ENCODE assay signal across 40 cellular contexts in genomic region chr2:43838560-43839267, GRCh38. TPM values are rescaled to one million over a fixed set of nuclear protein-coding genes. Genes with fewer than 3 reads are reported as not detected.
DNase-seq lines count a peak whose midpoint lies in the region; ATAC-seq, FAIRE-seq and TF ChIP-seq lines count a peak whose summit lies in the region.
"Had no signal": no experiment of that assay in that cellular context is flagged by ENCODE, and none has a peak within 500 bp of the region (broad histone marks: within the 10 kb centered on the region; RNA-seq: fewer than 3 reads in every experiment).

ABCG5 (minus strand) TSS chr2:43838839; CDS start chr2:43838679, 160 bp downstream.
ABCG8 (plus strand) TSS chr2:43838971; CDS start chr2:43839054, 83 bp downstream.

- TF ChIP-seq RAD21 in K562 (CRISPR knock-in tag; conservative IDR thresholded peaks at IDR 0.05 in 1 of 2, IDR thresholded peaks at IDR 0.05 in 1 of 2) = no peak

- no peak for TF ChIP-seq CTCF in activated CD8-positive, alpha-beta T cell treated with anti-CD3 and anti-CD28 coated beads for 36 hours (IDR thresholded peaks at IDR 0.05)
- TF ChIP-seq CTCF in K562 (IDR thresholded peaks at IDR 0.05 in 2 of 3, conservative IDR thresholded peaks at IDR 0.05 in 1 of 3; ENCODE audit: insufficient read depth in 2 of 3, low read depth in 1 of 3, low read length in 3 of 3) (no peak), right lobe of liver (IDR thresholded peaks at IDR 0.05) (no peak), upper lobe of right lung (IDR thresholded peaks at IDR 0.05) (no peak), tibial artery (IDR thresholded peaks at IDR 0.05) (no peak)

- intact Hi-C loops in activated CD8-positive, alpha-beta T cell treated with anti-CD3 and anti-CD28 coated beads for 36 hours (cut with micrococcal nuclease) = no loop called here
- intact Hi-C loops in K562 (cut with micrococcal nuclease) = no loop called here
- intact Hi-C loops in right lobe of liver (cut with DNase I) = no loop called here
- intact Hi-C loops in upper lobe of right lung (cut with DNase I) = no loop called here
- intact Hi-C loops in tibial artery (cut with DNase I; ENCODE audit: low total_unique reads) = no loop called here

- peak; percentile 11 for DNase-seq in activated CD8-positive, alpha-beta T cell treated with anti-CD3 and anti-CD28 coated beads, Interleukin-2, amount 10 ng/mL, durations not matched to agents 7 days and 5 days
- no peak for DNase-seq in activated CD8-positive, alpha-beta T cell treated with anti-CD3 and anti-CD28 coated beads for 36 hours
- DNase-seq in K562 (ENCODE audit: extremely low read depth in 1 of 4, low spot score in 3 of 4) (no peak), right lobe of liver (peak; percentile 80 to 96 (median 93)), upper lobe of right lung (no peak), tibial artery (no peak), GM23248 (no peak), NCI-H345 treated with DMSO at 0.1 percent for 48 hours (lab: John Stamatoyannopoulos, UW; ENCODE audit: unreplicated experiment) (no peak)
- DNase-seq: 8988T; activated CD4-positive, alpha-beta memory T cell treated with anti-CD3 and anti-CD28 coated beads, Interleukin-2, amount 10 ng/mL, durations not matched to agents 7 days and 5 days; activated CD4-positive, CD25-positive, alpha-beta regulatory T cell treated with anti-CD3 and anti-CD28 coated beads, Interleukin-2, amount 50 U/mL, for 72 hours; activated T-cell treated with anti-CD3 and anti-CD28 coated beads for 4 hours; Calu3; DMS79; GDM1; GOT3; left colon; mesendoderm; MG63; NCI-H1105 treated with DMSO at 0.1 percent for 48 hours; NCI-H2029 treated with DMSO at 0.1 percent for 48 hours; NCI-H526; nucleus accumbens; stimulated activated CD4-positive, alpha-beta T cell treated with anti-CD3 and anti-CD28 coated beads, Interleukin-12 subunit alpha, Interleukin-12 subunit beta, amount 100 ng/mL, for 4 hours; stimulated activated CD4-positive, alpha-beta T cell treated with anti-CD3 and anti-CD28 coated beads, Interleukin-2, amount 100 ng/mL, for 48 hours; transverse colon had no signal

- H4K20me1 ChIP-seq in K562 (replicated peaks; ENCODE audit: control insufficient read depth, insufficient read depth, low read length) (no peaks in the 10 kb centered on the region), GM23248 (ENCODE audit: insufficient read depth) (no peaks in the 10 kb centered on the region)

- no peak within 1 kb of the TSS for H3K4me3 Mint-ChIP-seq in activated CD8-positive, alpha-beta T cell treated with anti-CD3 and anti-CD28 coated beads, Interleukin-2, amount 10 ng/mL, durations not matched to agents 7 days and 5 days
- H3K4me3 Mint-ChIP-seq in activated CD8-positive, alpha-beta T cell treated with anti-CD3 and anti-CD28 coated beads for 36 hours = no peak within 1 kb of the TSS
- H3K4me3 Mint-ChIP-seq: activated CD4-positive, alpha-beta memory T cell treated with anti-CD3 and anti-CD28 coated beads, Interleukin-2, amount 10 ng/mL, durations not matched to agents 7 days and 5 days; activated naive CD8-positive, alpha-beta T cell; CD14-positive monocyte; T-helper 1 cell treated with Interleukin-12 subunit alpha and Interleukin-12 subunit beta and Interleukin-4 antibody, amounts not matched to agents 30 μg/mL and 1 μg/mL, for 36 hours had no signal

- H3K36me3 Mint-ChIP-seq in activated CD8-positive, alpha-beta T cell treated with anti-CD3 and anti-CD28 coated beads, Interleukin-2, amount 10 ng/mL, durations not matched to agents 7 days and 5 days (ENCODE audit: low read depth) = no peaks in the 10 kb centered on the region
- no peaks in the 10 kb centered on the region for H3K36me3 Mint-ChIP-seq in activated CD8-positive, alpha-beta T cell treated with anti-CD3 and anti-CD28 coated beads for 36 hours (ENCODE audit: low read depth)
- H3K36me3 Mint-ChIP-seq: activated naive CD8-positive, alpha-beta T cell; CD14-positive monocyte had no signal

- no peak for FAIRE-seq in K562 (lab: Jason Lieb, UNC)
- FAIRE-seq: endothelial cell of umbilical vein, HTR-8/SVneo had no signal

- no peaks in the 10 kb centered on the region for H3K9me1 ChIP-seq in K562 (ENCODE audit: control insufficient read depth, insufficient read depth, low read length)

- WGBS in K562 (ENCODE audit: insufficient coverage, low coverage, missing lambda C conversion rate) = 22% methylated on average over 20 of the region's 20 CpGs
- 43% methylated on average over 4 of the region's 20 CpGs for WGBS in right lobe of liver (ENCODE audit: insufficient coverage, low coverage, low lambda C conversion rate, missing lambda C conversion rate)
- WGBS in GM23248 (ENCODE audit: low coverage in 1 of 2, low lambda C conversion rate in 2 of 2, missing lambda C conversion rate in 2 of 2), 2 experiments = 71 to 74% methylated on average over 18 to 20 of the region's 20 CpGs

- peak within 1 kb of the TSS in 1 of 2 experiments; percentile 33; a peak in 1 of 4 replicates for H3K9ac ChIP-seq in K562 (ENCODE audit: insufficient read depth in 1 of 2, low read depth in 2 of 2, low read length in 2 of 2)
- H3K9ac ChIP-seq in GM23248 = no peak within 1 kb of the TSS
- H3K9ac ChIP-seq: KMS-11 had no signal

- TF ChIP-seq POLR2A in K562 (conservative IDR thresholded peaks at IDR 0.05) (no peak), right lobe of liver (IDR thresholded peaks at IDR 0.05) (peak; percentile 56)

- peaks cover 13% of the 10 kb centered on the region for H3K27me3 Mint-ChIP-seq in activated CD8-positive, alpha-beta T cell treated with anti-CD3 and anti-CD28 coated beads, Interleukin-2, amount 10 ng/mL, durations not matched to agents 7 days and 5 days (ENCODE audit: low read depth)
- H3K27me3 Mint-ChIP-seq in activated CD8-positive, alpha-beta T cell treated with anti-CD3 and anti-CD28 coated beads for 36 hours = no peaks in the 10 kb centered on the region
- H3K27me3 Mint-ChIP-seq: activated naive CD8-positive, alpha-beta T cell had no signal

- H3K4me1 ChIP-seq in K562 (replicated peaks in 1 of 2; ENCODE audit: control insufficient read depth in 2 of 2, insufficient read depth in 2 of 2, low read length in 2 of 2) = peaks cover 2 to 10% of the 10 kb centered on the region in 2 experiments; a peak in 3 of 5 replicates
- H3K4me1 ChIP-seq in right lobe of liver = peaks cover 0 to 32% (median 7%) of the 10 kb centered on the region in 4 donors
- no peaks in the 10 kb centered on the region for H3K4me1 ChIP-seq in upper lobe of right lung
- H3K4me1 ChIP-seq in tibial artery = no peaks in the 10 kb centered on the region
- no peaks in the 10 kb centered on the region for H3K4me1 ChIP-seq in GM23248 (ENCODE audit: insufficient read depth)
- H3K4me1 ChIP-seq: breast epithelium, gastroesophageal sphincter, prostate gland, transverse colon had no signal

- H3K27me3 ChIP-seq in K562 (ENCODE audit: control insufficient read depth in 2 of 2, insufficient read depth in 2 of 2, low read length in 2 of 2) (peaks cover 36 to 54% of the 10 kb centered on the region in 2 experiments), right lobe of liver (no peaks in the 10 kb centered on the region), upper lobe of right lung (no peaks in the 10 kb centered on the region), tibial artery (peaks cover 0 to 8% of the 10 kb centered on the region in 2 donors), GM23248 (replicated peaks; ENCODE audit: insufficient read depth) (peaks cover 21% of the 10 kb centered on the region; the same call in 1 of the 2 replicates)
- H3K27me3 ChIP-seq: breast epithelium, gastroesophageal sphincter, MG63, transverse colon had no signal

- H3K27ac ChIP-seq in K562 (ENCODE audit: extremely low read depth, low read depth, low read length) = no peak within 1 kb of the TSS
- peak within 1 kb of the TSS; percentile 82 to 95 (median 92) for H3K27ac ChIP-seq in right lobe of liver
- no peak within 1 kb of the TSS for H3K27ac ChIP-seq in upper lobe of right lung
- H3K27ac ChIP-seq in tibial artery = no peak within 1 kb of the TSS
- H3K27ac ChIP-seq in GM23248 = no peak within 1 kb of the TSS
- H3K27ac ChIP-seq: breast epithelium, gastroesophageal sphincter, KMS-11, prostate gland, transverse colon had no signal

- no TSS peak for BruUV-seq in K562 (replicated peaks; lab: Mats Ljungman, UMichigan)

- H3K9me2 ChIP-seq in GM23248 (ENCODE audit: insufficient read depth) = no peaks in the 10 kb centered on the region

- POLR2A ChIA-PET in activated CD8-positive, alpha-beta T cell treated with anti-CD3 and anti-CD28 coated beads, Interleukin-2, amount 10 ng/mL, durations not matched to agents 7 days and 5 days (lab: Charles Lee) = no interaction called here
- POLR2A ChIA-PET in activated CD8-positive, alpha-beta T cell treated with anti-CD3 and anti-CD28 coated beads for 36 hours (lab: Charles Lee) = no interaction called here
- POLR2A ChIA-PET in K562 (lab: Yijun Ruan, JAX) = interaction anchor here (0.6 kb wide), 1 partner anchor 1028 kb away, joined by 5 read pairs; no protein-coding TSS in a partner anchor

- H3K4me2 ChIP-seq in K562 (ENCODE audit: insufficient read depth, low read length) (no peak within 1 kb of the TSS), GM23248 (ENCODE audit: unreplicated experiment) (no peak within 1 kb of the TSS)
- H3K4me2 ChIP-seq: KMS-11 had no signal

- no peak within 1 kb of the TSS for H3K4me3 ChIP-seq in K562
- H3K4me3 ChIP-seq in right lobe of liver = peak within 1 kb of the TSS; percentile 55 to 94 (median 91)
- H3K4me3 ChIP-seq in upper lobe of right lung = no peak within 1 kb of the TSS
- no peak within 1 kb of the TSS for H3K4me3 ChIP-seq in tibial artery
- no peak within 1 kb of the TSS for H3K4me3 ChIP-seq in GM23248
- H3K4me3 ChIP-seq: breast epithelium, gastroesophageal sphincter, MG63, prostate gland, transverse colon had no signal

- no peaks in the 10 kb centered on the region for H3K4me1 Mint-ChIP-seq in activated CD8-positive, alpha-beta T cell treated with anti-CD3 and anti-CD28 coated beads, Interleukin-2, amount 10 ng/mL, durations not matched to agents 7 days and 5 days (ENCODE audit: low read depth)
- no peaks in the 10 kb centered on the region for H3K4me1 Mint-ChIP-seq in activated CD8-positive, alpha-beta T cell treated with anti-CD3 and anti-CD28 coated beads for 36 hours (ENCODE audit: low read depth)
- H3K4me1 Mint-ChIP-seq: activated CD4-positive, alpha-beta memory T cell treated with anti-CD3 and anti-CD28 coated beads, Interleukin-2, amount 10 ng/mL, durations not matched to agents 7 days and 5 days; CD14-positive monocyte had no signal

- H2AFZ ChIP-seq in K562 (ENCODE audit: low read depth, low read length) (no peak within 1 kb of the TSS), GM23248 (no peak within 1 kb of the TSS)

- H3K36me3 ChIP-seq in K562 (ENCODE audit: control insufficient read depth, insufficient read depth, low read length) = no peaks in the 10 kb centered on the region
- H3K36me3 ChIP-seq in right lobe of liver = peaks cover 0 to 4% (median 0%) of the 10 kb centered on the region in 4 donors
- H3K36me3 ChIP-seq in upper lobe of right lung = no peaks in the 10 kb centered on the region
- H3K36me3 ChIP-seq in tibial artery = no peaks in the 10 kb centered on the region
- H3K36me3 ChIP-seq in GM23248 (ENCODE audit: low read depth) = no peaks in the 10 kb centered on the region
- H3K36me3 ChIP-seq: breast epithelium, gastroesophageal sphincter, MG63, prostate gland, transverse colon had no signal

- no peak within 1 kb of the TSS for H3K27ac Mint-ChIP-seq in activated CD8-positive, alpha-beta T cell treated with anti-CD3 and anti-CD28 coated beads, Interleukin-2, amount 10 ng/mL, durations not matched to agents 7 days and 5 days
- H3K27ac Mint-ChIP-seq in activated CD8-positive, alpha-beta T cell treated with anti-CD3 and anti-CD28 coated beads for 36 hours = no peak within 1 kb of the TSS
- H3K27ac Mint-ChIP-seq: activated CD4-positive, alpha-beta memory T cell treated with anti-CD3 and anti-CD28 coated beads, Interleukin-2, amount 10 ng/mL, durations not matched to agents 7 days and 5 days; activated naive CD8-positive, alpha-beta T cell; activated T-helper 2 cell treated with anti-CD3 and anti-CD28 coated beads, Interferon-gamma antibody, Interleukin-2, Interleukin-4, amounts not matched to agents 10 μg/mL and 5 μg/mL and 100 μg/mL, durations not matched to agents 14 hours and 24 hours and 36 hours; CD14-positive monocyte; T-helper 1 cell treated with Interleukin-12 subunit alpha and Interleukin-12 subunit beta and Interleukin-4 antibody, amounts not matched to agents 30 μg/mL and 1 μg/mL, for 36 hours had no signal

- CTCF ChIA-PET in activated CD8-positive, alpha-beta T cell treated with anti-CD3 and anti-CD28 coated beads, Interleukin-2, amount 10 ng/mL, durations not matched to agents 7 days and 5 days (lab: Charles Lee) = no interaction called here
- CTCF ChIA-PET in activated CD8-positive, alpha-beta T cell treated with anti-CD3 and anti-CD28 coated beads for 36 hours (lab: Charles Lee) = no interaction called here
- CTCF ChIA-PET in K562 (lab: Yijun Ruan, JAX; ENCODE audit: low intra/inter-chr PET ratio) = no interaction called here

- H3K79me2 ChIP-seq in K562 (ENCODE audit: control insufficient read depth, insufficient read depth, low read length) = no peaks in the 10 kb centered on the region
- H3K79me2 ChIP-seq in GM23248 (ENCODE audit: insufficient read depth) = no peaks in the 10 kb centered on the region

- in situ Hi-C loops in K562 (cut with MboI) = no loop called here
- in situ Hi-C loops in GM23248 (cut with MboI) = no loop called here

- TF ChIP-seq EP300 in K562 (IDR thresholded peaks at IDR 0.05; ENCODE audit: low read length) = no peak

- no peaks in the 10 kb centered on the region for H3F3A ChIP-seq in GM23248 (ENCODE audit: insufficient read depth)

- no peak for ATAC-seq in activated CD8-positive, alpha-beta T cell treated with anti-CD3 and anti-CD28 coated beads, Interleukin-2, amount 10 ng/mL, durations not matched to agents 7 days and 5 days
- ATAC-seq in activated CD8-positive, alpha-beta T cell treated with anti-CD3 and anti-CD28 coated beads for 36 hours = no peak
- ATAC-seq in K562 (peak; percentile 35), right lobe of liver (peak; percentile 58 to 82 (median 75)), upper lobe of right lung (peak; percentile 22)
- ATAC-seq: gastroesophageal sphincter, left colon, sciatic nerve, SK-N-SH treated with all-trans-retinoic acid at 6 μM for 48 hours had no signal

- H3K9me3 ChIP-seq in K562 (replicated peaks; ENCODE audit: control insufficient read depth, insufficient read depth, low read depth, low read length) = no peaks in the 10 kb centered on the region
- no peaks in the 10 kb centered on the region for H3K9me3 ChIP-seq in right lobe of liver
- no peaks in the 10 kb centered on the region for H3K9me3 ChIP-seq in upper lobe of right lung
- H3K9me3 ChIP-seq in tibial artery = no peaks in the 10 kb centered on the region
- no peaks in the 10 kb centered on the region for H3K9me3 ChIP-seq in GM23248 (ENCODE audit: low read depth)
- H3K9me3 ChIP-seq: breast epithelium, gastroesophageal sphincter, MG63, prostate gland, transverse colon had no signal

- no peaks in the 10 kb centered on the region for H3K9me3 Mint-ChIP-seq in activated CD8-positive, alpha-beta T cell treated with anti-CD3 and anti-CD28 coated beads, Interleukin-2, amount 10 ng/mL, durations not matched to agents 7 days and 5 days (ENCODE audit: insufficient read depth)
- no peaks in the 10 kb centered on the region for H3K9me3 Mint-ChIP-seq in activated CD8-positive, alpha-beta T cell treated with anti-CD3 and anti-CD28 coated beads for 36 hours
- H3K9me3 Mint-ChIP-seq: activated CD4-positive, alpha-beta memory T cell treated with anti-CD3 and anti-CD28 coated beads, Interleukin-2, amount 10 ng/mL, durations not matched to agents 7 days and 5 days; activated T-helper 2 cell treated with anti-CD3 and anti-CD28 coated beads, Interferon-gamma antibody, Interleukin-2, Interleukin-4, amounts not matched to agents 10 μg/mL and 5 μg/mL and 100 μg/mL, durations not matched to agents 14 hours and 24 hours and 36 hours; T-helper 1 cell treated with Interleukin-12 subunit alpha and Interleukin-12 subunit beta and Interleukin-4 antibody, amounts not matched to agents 30 μg/mL and 1 μg/mL, for 36 hours had no signal

RNA-seq across cellular contexts. Expression of gene ABCG5, which starts in this region (rescaled TPM):
- not detected for total RNA-seq in activated CD8-positive, alpha-beta T cell treated with anti-CD3 and anti-CD28 coated beads, Interleukin-2, amount 10 ng/mL, durations not matched to agents 7 days and 5 days
- not detected for total RNA-seq in activated CD8-positive, alpha-beta T cell treated with anti-CD3 and anti-CD28 coated beads for 36 hours
- not detected in 2 replicates for total RNA-seq in K562 (2011; cell fraction: chromatin; rRNA removed; ENCODE audit: low replicate concordance)
- not detected in 2 replicates for total RNA-seq in K562 (2011; cell fraction: nucleolus; rRNA removed)
- total RNA-seq in K562 (2011; cell fraction: nucleoplasm; rRNA removed) = not detected in 2 replicates
- total RNA-seq in K562 (2014; rRNA removed) = not detected in 2 replicates
- not detected in 2 replicates for total RNA-seq in K562 (2014; rRNA removed; fragmentation: Illumina TruSeq; extraction: Trizol)
- not detected in 2 replicates for total RNA-seq in K562 (2015; rRNA removed; fragmentation: Illumina TruSeq; extraction: Trizol)
- total RNA-seq in K562 (2021) = not detected in 2 replicates
- not detected in 2 replicates for polyA plus RNA-seq in K562 (2011; rRNA removed)
- not detected in 2 replicates for polyA plus RNA-seq in K562 (2011; cell fraction: cytosol; rRNA removed)
- polyA plus RNA-seq in K562 (2011; cell fraction: nucleus; rRNA removed) = not detected in 2 replicates
- 0.03 and 0.05 TPM in 2 replicates for polyA plus RNA-seq in K562 (2012)
- not detected in 2 replicates for polyA plus RNA-seq in K562 (2014; fragmentation: Illumina TruSeq; extraction: Trizol)
- polyA plus RNA-seq in K562 (2014; fragmentation: Nextera tagmentation; extraction: Ambion mirVana) = under 1 TPM; 0.01 TPM
- not detected in 2 replicates for polyA plus RNA-seq in K562 (2014; rRNA removed)
- polyA minus RNA-seq in K562 (2011; rRNA and poly(A)+ RNA removed) = not detected in 2 replicates
- not detected in 2 replicates for polyA minus RNA-seq in K562 (2011; cell fraction: cytosol; rRNA and poly(A)+ RNA removed)
- not detected in 2 replicates for polyA minus RNA-seq in K562 (2011; cell fraction: nucleus; rRNA and poly(A)+ RNA removed)
- 10 to 100 TPM; 15.3 to 63.5 (median 35.4) TPM for total RNA-seq in right lobe of liver
- total RNA-seq in upper lobe of right lung = not detected
- total RNA-seq in GM23248 (2014; rRNA removed; shearing (Covaris generic)) = not detected in 2 replicates
- polyA plus RNA-seq in GM23248 (2016; fragmentation: Nextera tagmentation; extraction: Ambion mirVana) = not detected in 2 replicates
- total RNA-seq: activated CD4-positive, alpha-beta memory T cell treated with anti-CD3 and anti-CD28 coated beads, Interleukin-2, amount 10 ng/mL, durations not matched to agents 7 days and 5 days; breast epithelium; chondrocyte; endothelial cell of umbilical vein; gastroesophageal sphincter; myocyte; prostate gland; sciatic nerve; transverse colon had no signal
- polyA plus RNA-seq: CD14-positive monocyte, endothelial cell of umbilical vein had no signal

RNA-seq across cellular contexts. Expression of gene ABCG8, which starts in this region (rescaled TPM):
- total RNA-seq in activated CD8-positive, alpha-beta T cell treated with anti-CD3 and anti-CD28 coated beads, Interleukin-2, amount 10 ng/mL, durations not matched to agents 7 days and 5 days = not detected
- total RNA-seq in activated CD8-positive, alpha-beta T cell treated with anti-CD3 and anti-CD28 coated beads for 36 hours = not detected
- not detected in 2 replicates for total RNA-seq in K562 (2011; cell fraction: chromatin; rRNA removed; ENCODE audit: low replicate concordance)
- not detected in 2 replicates for total RNA-seq in K562 (2011; cell fraction: nucleolus; rRNA removed)
- not detected in 2 replicates for total RNA-seq in K562 (2011; cell fraction: nucleoplasm; rRNA removed)
- not detected in 2 replicates for total RNA-seq in K562 (2014; rRNA removed)
- total RNA-seq in K562 (2014; rRNA removed; fragmentation: Illumina TruSeq; extraction: Trizol) = not detected in 2 replicates
- not detected in 2 replicates for total RNA-seq in K562 (2015; rRNA removed; fragmentation: Illumina TruSeq; extraction: Trizol)
- total RNA-seq in K562 (2021) = not detected in 2 replicates
- not detected in 2 replicates for polyA plus RNA-seq in K562 (2011; rRNA removed)
- not detected in 2 replicates for polyA plus RNA-seq in K562 (2011; cell fraction: cytosol; rRNA removed)
- polyA plus RNA-seq in K562 (2011; cell fraction: nucleus; rRNA removed) = not detected in 2 replicates
- 0.01 TPM in 1 of 2 replicates, not detected in the other for polyA plus RNA-seq in K562 (2012)
- not detected in 2 replicates for polyA plus RNA-seq in K562 (2014; fragmentation: Illumina TruSeq; extraction: Trizol)
- polyA plus RNA-seq in K562 (2014; fragmentation: Nextera tagmentation; extraction: Ambion mirVana) = not detected
- not detected in 2 replicates for polyA plus RNA-seq in K562 (2014; rRNA removed)
- polyA minus RNA-seq in K562 (2011; rRNA and poly(A)+ RNA removed) = not detected in 2 replicates
- not detected in 2 replicates for polyA minus RNA-seq in K562 (2011; cell fraction: cytosol; rRNA and poly(A)+ RNA removed)
- polyA minus RNA-seq in K562 (2011; cell fraction: nucleus; rRNA and poly(A)+ RNA removed) = not detected in 2 replicates
- 100 to 1,000 TPM in 1 of 6 experiments, 10 to 100 TPM in 5; 30.1 to 116 (median 49.0) TPM for total RNA-seq in right lobe of liver
- not detected for total RNA-seq in upper lobe of right lung
- not detected in 2 replicates for total RNA-seq in GM23248 (2014; rRNA removed; shearing (Covaris generic))
- 0.04 TPM in 1 of 2 replicates, not detected in the other for polyA plus RNA-seq in GM23248 (2016; fragmentation: Nextera tagmentation; extraction: Ambion mirVana)
- total RNA-seq: activated CD4-positive, alpha-beta memory T cell treated with anti-CD3 and anti-CD28 coated beads, Interleukin-2, amount 10 ng/mL, durations not matched to agents 7 days and 5 days; chondrocyte; endothelial cell of umbilical vein; myocyte; sciatic nerve had no signal
- polyA plus RNA-seq: CD14-positive monocyte, endothelial cell of umbilical vein had no signal

Comparison
In these comparisons a context has a peak if more than half of its experiments do, and no peak if none do; other contexts are left out.
1. RNA of gene ABCG5 (total RNA-seq): 15.3 to 63.5 TPM in right lobe of liver; not detected in activated CD8-positive, alpha-beta T cell treated with anti-CD3 and anti-CD28 coated beads, Interleukin-2, amount 10 ng/mL, durations not matched to agents 7 days and 5 days, not detected in activated CD8-positive, alpha-beta T cell treated with anti-CD3 and anti-CD28 coated beads for 36 hours, not detected in K562, not detected in upper lobe of right lung (single experiment) and not detected in GM23248; every median in the first group is over 10 times any median in the second.
2. RNA of gene ABCG8 (total RNA-seq): 30.1 to 116 TPM in right lobe of liver; not detected in upper lobe of right lung (single experiment), not detected in activated CD8-positive, alpha-beta T cell treated with anti-CD3 and anti-CD28 coated beads, Interleukin-2, amount 10 ng/mL, durations not matched to agents 7 days and 5 days, not detected in activated CD8-positive, alpha-beta T cell treated with anti-CD3 and anti-CD28 coated beads for 36 hours, not detected in K562 and not detected in GM23248; every median in the first group is over 10 times any median in the second.
3. Peak in DNase-seq in activated CD8-positive, alpha-beta T cell treated with anti-CD3 and anti-CD28 coated beads, Interleukin-2, amount 10 ng/mL, durations not matched to agents 7 days and 5 days; RNA of the genes that start here not detected or under 1 TPM.
4. Peak in ATAC-seq in K562; RNA of the genes that start here not detected or under 1 TPM.
5. Peak in ATAC-seq in upper lobe of right lung; RNA of the genes that start here not detected or under 1 TPM.
6. ATAC-seq: peak in right lobe of liver (4 of 4); none in activated CD8-positive, alpha-beta T cell treated with anti-CD3 and anti-CD28 coated beads, Interleukin-2, amount 10 ng/mL, durations not matched to agents 7 days and 5 days (single experiment) and activated CD8-positive, alpha-beta T cell treated with anti-CD3 and anti-CD28 coated beads for 36 hours (single experiment).
7. DNase-seq: peak in right lobe of liver (3 of 3); none in activated CD8-positive, alpha-beta T cell treated with anti-CD3 and anti-CD28 coated beads for 36 hours (single experiment), K562 (0 of 4), upper lobe of right lung (single experiment), tibial artery (0 of 2), GM23248 (single experiment) and NCI-H345 treated with DMSO at 0.1 percent for 48 hours (single experiment).
8. H3K27ac ChIP-seq: peak in right lobe of liver (3 of 3); none in K562 (single experiment), upper lobe of right lung (single experiment), tibial artery (0 of 2) and GM23248 (single experiment).
9. H3K4me3 ChIP-seq: peak in right lobe of liver (3 of 3); none in K562 (single experiment), upper lobe of right lung (single experiment), tibial artery (0 of 2) and GM23248 (single experiment).